ENCODE assay signal across 1 cellular context in genomic region chr12:113214938-113215400, GRCh38.
TF ChIP-seq lines count a peak whose summit lies in the region.

No MANE protein-coding gene starts in this region.

TF ChIP-seq in K562, 482 proteins besides CTCF, POLR2A, EP300 and RAD21 (continued from another document and continues in another):
- no peak for TF ChIP-seq CREB3L1 (IDR thresholded peaks at IDR 0.05; ENCODE audit: borderline replicate concordance, low read depth)
- peak; percentile 72 for TF ChIP-seq ELF1 (tag; IDR thresholded peaks at IDR 0.05)
- TF ChIP-seq RB1 (IDR thresholded peaks at IDR 0.05; ENCODE audit: low read depth) = no peak
- peak in 1 of 2 experiments; percentile 36; a peak in 2 of 4 replicates for TF ChIP-seq TRIM24 (IDR thresholded peaks at IDR 0.05)
- TF ChIP-seq ESRRA (IDR thresholded peaks at IDR 0.05; ENCODE audit: borderline replicate concordance, low read depth) = peak; percentile 66; the same call in 1 of the 2 replicates
- peak; percentile 75 for TF ChIP-seq VEZF1 (CRISPR knock-in tag; IDR thresholded peaks at IDR 0.05)
- TF ChIP-seq RBM22 (IDR thresholded peaks at IDR 0.05; ENCODE audit: low read depth, low read length, poor library complexity, severe bottlenecking) = no peak
- TF ChIP-seq HNRNPK (IDR thresholded peaks at IDR 0.05; ENCODE audit: low read depth, low read length, poor library complexity, severe bottlenecking) = no peak
- TF ChIP-seq DDX20 (tag; IDR thresholded peaks at IDR 0.05; ENCODE audit: low read depth) = no peak
- TF ChIP-seq NFYB (IDR thresholded peaks at IDR 0.05; ENCODE audit: extremely low read depth, insufficient read length) = no peak
- TF ChIP-seq SMARCC2 (IDR thresholded peaks at IDR 0.05; ENCODE audit: low read depth) = 0 out of 2 replicates have a peak, but pooled peaks have one; percentile 16
- TF ChIP-seq CCNT2 (IDR thresholded peaks at IDR 0.05; ENCODE audit: borderline replicate concordance, extremely low read depth, insufficient read length, low read depth, low read length) = no peak
- no peak for TF ChIP-seq NCOR1 (IDR thresholded peaks at IDR 0.05)
- no peak for TF ChIP-seq TGIF2 (CRISPR knock-in tag; IDR thresholded peaks at IDR 0.05)
- TF ChIP-seq BRF2 (IDR thresholded peaks at IDR 0.05; ENCODE audit: borderline replicate concordance, insufficient read depth, insufficient read length) = no peak
- TF ChIP-seq ZC3H8 (IDR thresholded peaks at IDR 0.05) = no peak
- no peak for TF ChIP-seq CBX3 (IDR thresholded peaks at IDR 0.05; ENCODE audit: borderline replicate concordance in 1 of 2, low read length in 2 of 2)
- no peak for TF ChIP-seq HDAC6 (IDR thresholded peaks at IDR 0.05; ENCODE audit: low read depth, low read length)
- peak; percentile 65; the same call in 1 of the 2 replicates for TF ChIP-seq SMARCE1 (IDR thresholded peaks at IDR 0.05)
- TF ChIP-seq MTA2 (IDR thresholded peaks at IDR 0.05; ENCODE audit: low read depth) = no peak
- no peak for TF ChIP-seq ZKSCAN3 (CRISPR knock-in tag; IDR thresholded peaks at IDR 0.05)
- no peak for TF ChIP-seq ZNF780A (CRISPR knock-in tag; IDR thresholded peaks at IDR 0.05)
- no peak for TF ChIP-seq ZNF12 (CRISPR knock-in tag; IDR thresholded peaks at IDR 0.05)
- no peak for TF ChIP-seq THRB (CRISPR knock-in tag; conservative IDR thresholded peaks at IDR 0.05)
- TF ChIP-seq FOXJ2 (tag; IDR thresholded peaks at IDR 0.05) = no peak
- no peak for TF ChIP-seq ZKSCAN1 (IDR thresholded peaks at IDR 0.05; ENCODE audit: low read depth, low read length)
- TF ChIP-seq ZNF408 (CRISPR knock-in tag; IDR thresholded peaks at IDR 0.05; ENCODE audit: low read depth) = no peak
- no peak for TF ChIP-seq TCF3 (CRISPR knock-in tag; IDR thresholded peaks at IDR 0.05)
- peak; percentile 21; the same call in 1 of the 2 replicates for TF ChIP-seq HDAC2 (IDR thresholded peaks at IDR 0.05)
- peak; percentile 70; the same call in 1 of the 2 replicates for TF ChIP-seq BCOR (IDR thresholded peaks at IDR 0.05)
- TF ChIP-seq NR4A1 (CRISPR knock-in tag; IDR thresholded peaks at IDR 0.05) = no peak
- no peak for TF ChIP-seq NR4A1 (tag; IDR thresholded peaks at IDR 0.05)
- no peak for TF ChIP-seq BHLHE40 (IDR thresholded peaks at IDR 0.05; ENCODE audit: low read length)
- no peak for TF ChIP-seq ZNF407 (IDR thresholded peaks at IDR 0.05; ENCODE audit: low read depth)
- no peak for TF ChIP-seq MTF1 (CRISPR knock-in tag; IDR thresholded peaks at IDR 0.05; ENCODE audit: borderline replicate concordance)
- TF ChIP-seq MYC (IDR thresholded peaks at IDR 0.05; ENCODE audit: low read depth, low read length) = no peak
- no peak for TF ChIP-seq MYC (CRISPR knock-in tag; IDR thresholded peaks at IDR 0.05; ENCODE audit: borderline replicate concordance, low read depth)
- no peak for TF ChIP-seq NR2C2 (CRISPR knock-in tag; IDR thresholded peaks at IDR 0.05)
- TF ChIP-seq NR2C2 (tag; IDR thresholded peaks at IDR 0.05) = peak; percentile 49; the same call in 1 of the 2 replicates
- no peak for TF ChIP-seq HDGF (IDR thresholded peaks at IDR 0.05)
- TF ChIP-seq ADNP (tag; IDR thresholded peaks at IDR 0.05) = 0 out of 2 replicates have a peak, but pooled peaks have one; percentile 62
- no peak for TF ChIP-seq DLX4 (CRISPR knock-in tag; IDR thresholded peaks at IDR 0.05)
- TF ChIP-seq ZBTB34 (CRISPR knock-in tag; IDR thresholded peaks at IDR 0.05) = no peak
- no peak for TF ChIP-seq NR3C1 (CRISPR knock-in tag; IDR thresholded peaks at IDR 0.05)
- TF ChIP-seq PTTG1 (tag; IDR thresholded peaks at IDR 0.05; ENCODE audit: low read depth) = no peak
- TF ChIP-seq SLC30A9 (CRISPR knock-in tag; IDR thresholded peaks at IDR 0.05) = no peak
- no peak for TF ChIP-seq HDAC8 (tag; IDR thresholded peaks at IDR 0.05)
- no peak for TF ChIP-seq ZNF696 (CRISPR knock-in tag; conservative IDR thresholded peaks at IDR 0.05)
- TF ChIP-seq ARNT (IDR thresholded peaks at IDR 0.05) = no peak
- TF ChIP-seq ZBTB8A (IDR thresholded peaks at IDR 0.05; ENCODE audit: partially characterized antibody) = no peak
- no peak for TF ChIP-seq MECOM (CRISPR knock-in tag; IDR thresholded peaks at IDR 0.05)
- TF ChIP-seq GATAD2A (IDR thresholded peaks at IDR 0.05) = no peak
- peak; percentile 62; the same call in 1 of the 2 replicates for TF ChIP-seq SMARCA4 (IDR thresholded peaks at IDR 0.05)
- TF ChIP-seq FOXM1 (IDR thresholded peaks at IDR 0.05; ENCODE audit: low read depth) = no peak
- no peak for TF ChIP-seq FOXM1 (CRISPR knock-in tag; IDR thresholded peaks at IDR 0.05; ENCODE audit: low read depth)
- no peak for TF ChIP-seq MNT (conservative IDR thresholded peaks at IDR 0.05)
- TF ChIP-seq ZNF589 (CRISPR knock-in tag; IDR thresholded peaks at IDR 0.05; ENCODE audit: low read depth) = no peak
